12 cellular contexts compared by ENCODE assay signal in the genomic region with DNA sequence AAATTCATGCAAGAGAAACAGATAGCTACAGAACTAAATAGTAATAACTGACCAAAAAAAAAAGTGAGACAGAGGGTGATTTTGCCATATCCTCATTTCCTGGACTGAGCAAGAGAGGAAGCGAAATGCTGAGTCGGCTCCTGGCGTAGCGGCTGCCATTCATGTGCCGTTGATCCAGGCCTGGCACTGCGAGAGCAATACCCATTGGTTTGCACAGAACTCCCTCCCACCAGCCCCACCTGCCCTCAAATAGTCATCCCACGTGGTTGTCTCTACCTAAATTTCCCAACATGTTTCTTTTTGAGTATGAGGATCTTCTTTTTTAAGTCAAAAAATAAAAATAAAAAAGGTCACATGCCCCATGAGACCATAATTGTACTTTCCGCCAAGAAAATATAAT. TPM values are rescaled to one million over a fixed set of nuclear protein-coding genes. Genes with fewer than 3 reads are reported as not detected.
DNase-seq lines count a peak whose midpoint lies in the region; ATAC-seq, FAIRE-seq and TF ChIP-seq lines count a peak whose summit lies in the region.
"Had no signal": no experiment of that assay in that cellular context is flagged by ENCODE, and none has a peak within 500 bp of the region (broad histone marks: within the 10 kb centered on the region; RNA-seq: fewer than 3 reads in every experiment).

No MANE protein-coding gene starts in this region.

- no peak overlapping the region for H2BK120ac ChIP-seq in H1 (replicated peaks; ENCODE audit: low read depth, low read length)

- no peak for FAIRE-seq in H1 (lab: Jason Lieb, UNC)

- no peak overlapping the region for H3K56ac ChIP-seq in H1 (replicated peaks; ENCODE audit: insufficient read length, low read depth, low read length)

- H3K4me3 ChIP-seq in NB4 (ENCODE audit: low read depth, low read length) (no peak overlapping the region), H1 (ENCODE audit: extremely low read depth in 1 of 4, insufficient read depth in 2 of 4, low read depth in 3 of 4, low read length in 4 of 4) (no peak overlapping the region), OCI-LY7 (ENCODE audit: low read depth, low read length, poor library complexity, severe bottlenecking) (no peak overlapping the region)
- H3K4me3 ChIP-seq: thoracic aorta had no signal

- DNase-seq in SIG-M5 treated with dmso at 0.1 percent for 504 hours (lab: John Stamatoyannopoulos, UW; ENCODE audit: unreplicated experiment) (peak; percentile 70), SIG-M5 (lab: John Stamatoyannopoulos, UW) (no peak), NB4 (ENCODE audit: low read depth) (peak; percentile 74), H1 (ENCODE audit: low read depth in 1 of 2, low spot score in 2 of 2) (no peak), OCI-LY7 (ENCODE audit: low spot score) (no peak)
- peak; percentile 39 for DNase-seq in stimulated activated CD8-positive, alpha-beta memory T cell treated with anti-CD3 and anti-CD28 coated beads, Interleukin-4, amount 100 ng/mL, for 48 hours
- DNase-seq: 8988T, NCI-H1436 treated with DMSO at 0.1 percent for 48 hours had no signal

- no peak overlapping the region for H2AK5ac ChIP-seq in H1 (ENCODE audit: low read depth, low read length)

- no peak overlapping the region for H3K4me2 ChIP-seq in H1 (ENCODE audit: insufficient read depth in 1 of 2, low read depth in 2 of 2, low read length in 2 of 2)
- no peak overlapping the region for H3K4me2 ChIP-seq in OCI-LY7 (ENCODE audit: low read length)

- WGBS in H1 (ENCODE audit: extremely low coverage in 1 of 2, insufficient coverage in 1 of 2, insufficient read length in 1 of 2, insufficient replicate concordance in 2 of 2, low coverage in 1 of 2, low lambda C conversion rate in 2 of 2, missing lambda C conversion rate in 1 of 2), 2 experiments, result 89% methylated on average over 8 of the region's 8 CpGs; no CpG with 5 or more reads in 1 of the 2 experiments

- no peak overlapping the region for H3K23ac ChIP-seq in H1 (ENCODE audit: insufficient read length)

- TF ChIP-seq POLR2A in NB4 (IDR thresholded peaks at IDR 0.05; ENCODE audit: extremely low read depth, insufficient read length) (no peak), H1 (IDR thresholded peaks at IDR 0.05; ENCODE audit: control extremely low read depth in 1 of 2, low read depth in 2 of 2, low read length in 2 of 2) (no peak)

- H3K23me2 ChIP-seq in H1 (ENCODE audit: low read depth, low read length), result no peaks in the 10 kb centered on the region

- no peak overlapping the region for H3K18ac ChIP-seq in H1 (ENCODE audit: extremely low read depth, low read length)

- no peak for TF ChIP-seq CTCF in NB4 (IDR thresholded peaks at IDR 0.05; ENCODE audit: low read depth, low read length)
- no peak for TF ChIP-seq CTCF in H1 (IDR thresholded peaks at IDR 0.05; ENCODE audit: control extremely low read depth in 1 of 3, insufficient read depth in 1 of 3, low read depth in 1 of 3, low read length in 3 of 3)
- no peak for TF ChIP-seq CTCF in OCI-LY7 (conservative IDR thresholded peaks at IDR 0.05; ENCODE audit: low read length)

- no TSS peak for BruUV-seq in OCI-LY7 (replicated peaks; lab: Mats Ljungman, UMichigan)

- TF ChIP-seq EP300 in H1 (IDR thresholded peaks at IDR 0.05; ENCODE audit: borderline replicate concordance in 1 of 2, low read depth in 2 of 2, low read length in 2 of 2), result no peak

- H3K36me3 ChIP-seq in H1 (ENCODE audit: control insufficient read depth in 2 of 4, insufficient read depth in 4 of 4, low read length in 3 of 4), result no peaks in the 10 kb centered on the region
- no peaks in the 10 kb centered on the region for H3K36me3 ChIP-seq in OCI-LY7 (ENCODE audit: insufficient read depth, low read length)
- H3K36me3 ChIP-seq: thoracic aorta had no signal

- H2AFZ ChIP-seq in H1 (ENCODE audit: low read length), result no peak overlapping the region
- H2AFZ ChIP-seq in OCI-LY7 (ENCODE audit: low read length), result no peak overlapping the region

- H4K8ac ChIP-seq in H1 (ENCODE audit: extremely low read depth, insufficient read depth, low read length), result no peak overlapping the region

- H3K27ac ChIP-seq in H1 (ENCODE audit: low read depth, low read length) (no peak overlapping the region), OCI-LY7 (ENCODE audit: low read depth, low read length, poor library complexity, severe bottlenecking) (no peak overlapping the region)
- H3K27ac ChIP-seq: thoracic aorta had no signal

- POLR2A ChIA-PET in H1 (lab: Charles Lee; ENCODE audit: partially characterized antibody), result no interaction called here
- POLR2A ChIA-PET in OCI-LY7 (lab: Charles Lee), result interaction anchor here (0.6 kb wide), 1 partner anchor 21 kb away, joined by 3 read pairs; no protein-coding TSS in a partner anchor

- H3K4ac ChIP-seq in H1 (replicated peaks; ENCODE audit: insufficient read length, low read depth, low read length), result no peak overlapping the region

- no peak overlapping the region for H4K5ac ChIP-seq in H1 (ENCODE audit: insufficient read length, low read depth, low read length)

- CTCF ChIA-PET in H1 (lab: Charles Lee; ENCODE audit: partially characterized antibody), result interaction anchor here (0.8 kb wide), 1 partner anchor 10 kb away, joined by 3 read pairs; the partner anchor contains the start of gene WNT5B
- CTCF ChIA-PET in OCI-LY7 (lab: Charles Lee; ENCODE audit: unreplicated experiment), result interaction anchor here (0.8 kb wide), 1 partner anchor 11 kb away, joined by 3 read pairs; no protein-coding TSS in a partner anchor

- H2BK20ac ChIP-seq in H1 (ENCODE audit: low read length), result no peak overlapping the region

- no peak overlapping the region for H2BK5ac ChIP-seq in H1 (ENCODE audit: low read depth, low read length)

- no peaks in the 10 kb centered on the region for H4K20me1 ChIP-seq in H1 (replicated peaks in 1 of 2; ENCODE audit: control insufficient read depth in 1 of 2, insufficient read depth in 2 of 2, low read length in 2 of 2)
- no peaks in the 10 kb centered on the region for H4K20me1 ChIP-seq in OCI-LY7 (ENCODE audit: insufficient read depth, low read length)

- H3K9me2 ChIP-seq in OCI-LY7 (ENCODE audit: insufficient read depth, low read length), result no peaks in the 10 kb centered on the region

- no peak overlapping the region for H2BK15ac ChIP-seq in H1 (ENCODE audit: low read length)

- no peak overlapping the region for H2BK12ac ChIP-seq in H1 (ENCODE audit: low read depth, low read length)

- H3K9ac ChIP-seq in H1 (replicated peaks in 1 of 4; ENCODE audit: extremely low read depth in 1 of 4, low read depth in 3 of 4, low read length in 3 of 4), result no peak overlapping the region

- no peak overlapping the region for H4K91ac ChIP-seq in H1 (replicated peaks; ENCODE audit: insufficient read length, low read length)

- ATAC-seq in SK-N-SH treated with all-trans-retinoic acid at 6 μM for 48 hours (no peak), GM21526 (IDR thresholded peaks at IDR 0.05; ENCODE audit: low FRiP score, unreplicated experiment) (no peak)
- ATAC-seq: Panc1 had no signal

- intact Hi-C loops in OCI-LY7 (cut with micrococcal nuclease; ENCODE audit: unreplicated experiment), result no loop called here

- no peak for TF ChIP-seq RAD21 in H1 (IDR thresholded peaks at IDR 0.05 in 1 of 2, conservative IDR thresholded peaks at IDR 0.05 in 1 of 2; ENCODE audit: low read depth in 2 of 2, low read length in 2 of 2)

- H3K14ac ChIP-seq in H1 (ENCODE audit: insufficient read length), result no peak overlapping the region

- no peaks in the 10 kb centered on the region for H3K79me1 ChIP-seq in H1 (ENCODE audit: low read depth, low read length)

- H3K27me3 ChIP-seq in H1 (replicated peaks in 1 of 4; ENCODE audit: control insufficient read depth in 3 of 4, extremely low read depth in 1 of 4, insufficient read depth in 3 of 4, low read length in 3 of 4), result peaks cover 0 to 9% (median 2%) of the 10 kb centered on the region in 4 experiments; a peak in 3 of 7 replicates

- no peaks in the 10 kb centered on the region for H3K79me2 ChIP-seq in H1 (ENCODE audit: control insufficient read depth in 1 of 2, insufficient read depth in 2 of 2, low read length in 2 of 2)
- H3K79me2 ChIP-seq in OCI-LY7 (ENCODE audit: insufficient read depth, low read depth, low read length), result no peaks in the 10 kb centered on the region

- H3K4me1 ChIP-seq in H1 (replicated peaks in 1 of 4; ENCODE audit: control insufficient read depth in 3 of 4, insufficient read depth in 4 of 4, low read length in 3 of 4), result no peaks in the 10 kb centered on the region; a peak in 1 of 7 replicates
- peaks cover 10% of the 10 kb centered on the region for H3K4me1 ChIP-seq in OCI-LY7 (ENCODE audit: insufficient read depth, low read length, poor library complexity, severe bottlenecking)

- no peaks in the 10 kb centered on the region for H3K9me3 ChIP-seq in H1 (ENCODE audit: insufficient read depth in 2 of 2, low read depth in 1 of 2, low read length in 1 of 2)
- H3K9me3 ChIP-seq in OCI-LY7 (ENCODE audit: low read length), result no peaks in the 10 kb centered on the region
- H3K9me3 ChIP-seq: thoracic aorta had no signal

TF ChIP-seq in H1, 55 proteins besides CTCF, POLR2A, EP300 and RAD21 (continues in another document):
- peak; percentile 40; the same call in 1 of the 2 replicates for TF ChIP-seq MAFK (IDR thresholded peaks at IDR 0.05; ENCODE audit: low read depth, low read length)

TF ChIP-seq in SK-N-SH treated with all-trans-retinoic acid at 6 μM for 48 hours, 23 proteins besides CTCF, POLR2A, EP300 and RAD21 (continues in another document):
- no peak for TF ChIP-seq RARB (CRISPR knock-in tag; IDR thresholded peaks at IDR 0.05)

RNA-seq across cellular contexts. Expression of gene WNT5B, which starts 9.4 kb away (rescaled TPM):
- 0.91 and 1.2 TPM in 2 replicates for total RNA-seq in H1 (2021; fragmentation: NEBNext Ultra II Directional; extraction: Animal tissue kit (Norgen Biotek cat#: 25700))
- 1.2 TPM in 2 replicates for polyA plus RNA-seq in H1 (2011; rRNA removed)
- polyA plus RNA-seq in H1 (2011; cell fraction: cytosol; rRNA removed), result 0.90 TPM
- polyA plus RNA-seq in H1 (2011; cell fraction: nucleus; rRNA removed), result 1.1 TPM
- 0.36 to 1.3 TPM (median 1.0 TPM) in 4 replicates for polyA plus RNA-seq in H1 (2012, experiment 1 of 2)
- polyA plus RNA-seq in H1 (2012, experiment 2 of 2), result 1.4 TPM
- 1.5 TPM for polyA plus RNA-seq in H1 (2013, experiment 1 of 2)
- polyA plus RNA-seq in H1 (2013, experiment 2 of 2), result 1.3 TPM
- 0.32 and 0.46 TPM in 2 replicates for polyA minus RNA-seq in H1 (2011; rRNA and poly(A)+ RNA removed)
- not detected for polyA minus RNA-seq in H1 (2011; cell fraction: cytosol; rRNA and poly(A)+ RNA removed)
- 1.5 TPM for polyA minus RNA-seq in H1 (2011; cell fraction: nucleus; rRNA and poly(A)+ RNA removed)
- total RNA-seq in OCI-LY7 (2014; rRNA removed; shearing (Covaris generic)), result 11.3 and 14.7 TPM in 2 replicates
- 0.86 and 2.6 TPM in 2 replicates for total RNA-seq in OCI-LY7 (2022)

RNA-seq across cellular contexts. Expression of gene FBXL14, which starts 25.2 kb away (rescaled TPM):
- 5.5 and 6.2 TPM in 2 replicates for total RNA-seq in H1 (2021; fragmentation: NEBNext Ultra II Directional; extraction: Animal tissue kit (Norgen Biotek cat#: 25700))
- 9.6 and 11.7 TPM in 2 replicates for polyA plus RNA-seq in H1 (2011; rRNA removed)
- polyA plus RNA-seq in H1 (2011; cell fraction: cytosol; rRNA removed), result 8.7 TPM
- 8.7 TPM for polyA plus RNA-seq in H1 (2011; cell fraction: nucleus; rRNA removed)
- 2.7 to 6.9 TPM (median 5.5 TPM) in 4 replicates for polyA plus RNA-seq in H1 (2012, experiment 1 of 2)
- 2.7 TPM for polyA plus RNA-seq in H1 (2012, experiment 2 of 2)
- polyA plus RNA-seq in H1 (2013, experiment 1 of 2), result 2.2 TPM
- 2.1 TPM for polyA plus RNA-seq in H1 (2013, experiment 2 of 2)
- 10.8 and 11.9 TPM in 2 replicates for polyA minus RNA-seq in H1 (2011; rRNA and poly(A)+ RNA removed)
- polyA minus RNA-seq in H1 (2011; cell fraction: cytosol; rRNA and poly(A)+ RNA removed), result 10.6 TPM
- 10.5 TPM for polyA minus RNA-seq in H1 (2011; cell fraction: nucleus; rRNA and poly(A)+ RNA removed)
- total RNA-seq in OCI-LY7 (2014; rRNA removed; shearing (Covaris generic)), result 45.5 and 46.2 TPM in 2 replicates
- total RNA-seq in OCI-LY7 (2022), result 33.4 and 37.4 TPM in 2 replicates

Comparison
In these comparisons a context has a peak if more than half of its experiments do, and no peak if none do; other contexts are left out.
1. DNase-seq: peak in SIG-M5 treated with dmso at 0.1 percent for 504 hours (single experiment), NB4 (single experiment) and stimulated activated CD8-positive, alpha-beta memory T cell treated with anti-CD3 and anti-CD28 coated beads, Interleukin-4, amount 100 ng/mL, for 48 hours (single experiment); none in SIG-M5 (single experiment), H1 (0 of 2) and OCI-LY7 (single experiment).